ENCODE assay signal across 26 cellular contexts in genomic region chr4:132085105-132085504, GRCh38.
DNase-seq lines count a peak whose midpoint lies in the region; ATAC-seq, FAIRE-seq and TF ChIP-seq lines count a peak whose summit lies in the region.
"Had no signal": no experiment of that assay in that cellular context is flagged by ENCODE, and none has a peak within 500 bp of the region (broad histone marks: within the 10 kb centered on the region; RNA-seq: fewer than 3 reads in every experiment).

No MANE protein-coding gene starts in this region.

- no peak overlapping the region for H3K4me3 ChIP-seq in bronchial epithelial cell (ENCODE audit: low read depth, low read length)
- no peak overlapping the region for H3K4me3 ChIP-seq in thyroid gland (replicated peaks in 1 of 3)
- H3K4me3 ChIP-seq: BLaER1, GM12878 had no signal

- intact Hi-C loops in thyroid gland (cut with DNase I): no loop called here

- peak; percentile 66 for FAIRE-seq in bronchial epithelial cell (lab: Jason Lieb, UNC)
- FAIRE-seq: A204.1, GM12878, GM12892, GM18507 had no signal

- 83 to 94% methylated on average over 4 of the region's 4 CpGs for WGBS in thyroid gland, 2 donors

- H3K27me3 ChIP-seq in bronchial epithelial cell (ENCODE audit: control insufficient read depth, insufficient read depth, low read length): no peaks in the 10 kb centered on the region
- no peaks in the 10 kb centered on the region for H3K27me3 ChIP-seq in thyroid gland
- H3K27me3 ChIP-seq: BE2C, BLaER1 had no signal

- no peaks in the 10 kb centered on the region for H3K9me3 ChIP-seq in thyroid gland
- H3K9me3 ChIP-seq: BE2C, BLaER1 had no signal

- no peaks in the 10 kb centered on the region for H3K4me1 ChIP-seq in thyroid gland
- H3K4me1 ChIP-seq: BE2C, BLaER1 had no signal

- DNase-seq in NCI-H69 (lab: John Stamatoyannopoulos, UW): peak; percentile 2
- peak; percentile 7 for DNase-seq in bronchial epithelial cell (ENCODE audit: low read depth)
- peak; percentile 22 for DNase-seq in epithelial cell of prostate (ENCODE audit: low read depth, low spot score)
- DNase-seq in thyroid gland: no peak
- DNase-seq: 8988T; ACHN; BE2C; C1 segment of cervical spinal cord; CD4-positive, alpha-beta memory T cell; CD4-positive, CD25-positive, alpha-beta regulatory T cell; CD8-positive, alpha-beta memory T cell; COR-L47; DMS 273 treated with DMSO at 0.1 percent for 48 hours; DMS153; DMS53; DMS79; DND-41; EL; GDM1 had no signal

- H3K36me3 ChIP-seq in bronchial epithelial cell (ENCODE audit: control insufficient read depth, insufficient read depth, low read length) (no peaks in the 10 kb centered on the region), thyroid gland (no peaks in the 10 kb centered on the region)
- H3K36me3 ChIP-seq: BE2C, BLaER1 had no signal

- TF ChIP-seq CTCF in bronchial epithelial cell (IDR thresholded peaks at IDR 0.05; ENCODE audit: insufficient read depth, low read length, severe bottlenecking) (no peak), thyroid gland (IDR thresholded peaks at IDR 0.05) (no peak)

- TF ChIP-seq POLR2A in thyroid gland (IDR thresholded peaks at IDR 0.05): no peak

- no peak overlapping the region for H3K27ac ChIP-seq in epithelial cell of prostate
- no peak overlapping the region for H3K27ac ChIP-seq in thyroid gland
- H3K27ac ChIP-seq: BLaER1 had no signal

- no peak for ATAC-seq in GM21367 (IDR thresholded peaks at IDR 0.05; ENCODE audit: unreplicated experiment)
- ATAC-seq in HG02938 (IDR thresholded peaks at IDR 0.05; ENCODE audit: unreplicated experiment): no peak
- ATAC-seq: GM12878 had no signal

Comparison
In these comparisons a context has a peak if more than half of its experiments do, and no peak if none do; other contexts are left out.
1. DNase-seq: peak in NCI-H69 (single experiment), bronchial epithelial cell (single experiment) and epithelial cell of prostate (single experiment); none in thyroid gland (0 of 2).